15 cellular contexts compared by ENCODE assay signal in the genomic region with DNA sequence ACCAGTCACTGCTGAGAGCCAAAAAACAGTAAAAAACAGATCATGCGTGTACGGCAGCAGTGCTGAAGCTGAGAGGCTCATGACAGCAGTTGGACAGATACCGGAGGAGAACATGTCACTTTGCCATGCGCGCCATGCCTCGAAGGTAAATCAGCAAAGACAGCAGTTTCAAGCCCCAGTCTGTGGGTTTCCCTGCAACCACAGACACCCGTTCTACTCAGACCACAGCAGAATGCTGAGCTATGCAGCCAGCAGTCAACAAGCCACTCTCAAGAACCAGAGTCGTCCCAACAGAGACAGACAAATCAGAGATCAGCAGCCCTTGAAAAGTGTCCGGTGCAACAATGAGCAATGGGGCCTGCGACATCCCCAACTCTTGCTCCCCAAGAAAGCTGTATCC. TPM values are rescaled to one million over a fixed set of nuclear protein-coding genes. Genes with fewer than 3 reads are reported as not detected.
"Had no signal": no experiment of that assay in that cellular context is flagged by ENCODE, and none has a peak within 500 bp of the region (broad histone marks: within the 10 kb centered on the region; RNA-seq: fewer than 3 reads in every experiment).

No MANE protein-coding gene starts in this region.

RNA-seq across cellular contexts. Expression of gene SPATA31C1, which starts 5.2 kb away (rescaled TPM):
- total RNA-seq: activated naive CD4-positive, alpha-beta T cell treated with anti-CD3 and anti-CD28 coated beads, Interleukin-2, amount 50 U/mL, for 72 hours; bronchial epithelial cell; esophagus mucosa; foreskin keratinocyte; heart left ventricle; kidney epithelial cell; lower leg skin; naive thymus-derived CD4-positive, alpha-beta T cell; pancreas; sciatic nerve; T-helper 1 cell treated with Interleukin-12 subunit alpha and Interleukin-12 subunit beta and Interleukin-4 antibody, amounts not matched to agents 30 ng/mL and 1 ng/mL, for 36 hours; transverse colon had no signal
- polyA plus RNA-seq: foreskin keratinocyte; heart left ventricle; naive thymus-derived CD4-positive, alpha-beta T cell; pancreas; small intestine; urinary bladder had no signal

RNA-seq across cellular contexts. Expression of gene SPATA31E1, which starts 40.3 kb away (rescaled TPM):
- total RNA-seq: activated naive CD4-positive, alpha-beta T cell treated with anti-CD3 and anti-CD28 coated beads, Interleukin-2, amount 50 U/mL, for 72 hours; bronchial epithelial cell; endodermal cell; esophagus mucosa; foreskin keratinocyte; heart left ventricle; kidney epithelial cell; lower leg skin; naive thymus-derived CD4-positive, alpha-beta T cell; pancreas; sciatic nerve; T-helper 1 cell treated with Interleukin-12 subunit alpha and Interleukin-12 subunit beta and Interleukin-4 antibody, amounts not matched to agents 30 ng/mL and 1 ng/mL, for 36 hours; transverse colon; urinary bladder had no signal
- polyA plus RNA-seq: foreskin keratinocyte; heart left ventricle; naive thymus-derived CD4-positive, alpha-beta T cell; small intestine had no signal
